Comparison of ENCODE assay signal across 1 cellular context in the genomic region with DNA sequence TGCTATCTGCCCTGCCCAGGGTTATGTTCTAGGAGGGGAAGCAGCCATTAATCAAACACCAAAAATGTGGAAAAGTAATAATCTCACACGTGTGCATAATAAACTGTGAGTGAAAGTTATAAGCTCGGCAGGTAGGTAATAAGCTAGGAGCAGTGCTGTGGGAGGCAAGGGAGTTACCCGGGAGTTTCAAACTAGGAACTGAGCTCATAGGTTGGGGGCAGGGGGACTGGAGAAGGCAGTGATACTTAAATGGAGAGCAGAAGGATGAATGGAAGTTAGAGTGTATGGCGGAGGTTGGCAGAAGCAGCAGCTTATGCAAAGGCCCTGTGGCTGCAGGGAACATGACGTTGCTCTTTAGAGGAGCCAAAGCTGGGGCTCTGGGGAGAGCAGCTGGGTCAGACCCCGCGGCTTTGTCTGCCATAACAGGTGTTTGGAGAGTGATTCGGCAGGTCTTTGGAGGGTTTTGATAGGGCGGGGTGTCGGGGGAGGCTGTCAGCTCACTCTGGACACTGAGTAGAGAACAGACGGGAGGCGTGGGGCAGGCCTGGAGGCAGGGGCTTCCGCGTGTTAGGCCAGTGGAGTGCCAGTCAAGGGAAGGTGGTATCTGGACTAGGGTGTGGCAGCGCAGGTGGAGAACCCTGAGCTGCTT.
TF ChIP-seq lines count a peak whose summit lies in the region.

No MANE protein-coding gene starts in this region.

TF ChIP-seq in WTC11, 78 proteins besides CTCF, POLR2A, EP300 and RAD21 (continued from another document):
- TF ChIP-seq, protein P1, sequence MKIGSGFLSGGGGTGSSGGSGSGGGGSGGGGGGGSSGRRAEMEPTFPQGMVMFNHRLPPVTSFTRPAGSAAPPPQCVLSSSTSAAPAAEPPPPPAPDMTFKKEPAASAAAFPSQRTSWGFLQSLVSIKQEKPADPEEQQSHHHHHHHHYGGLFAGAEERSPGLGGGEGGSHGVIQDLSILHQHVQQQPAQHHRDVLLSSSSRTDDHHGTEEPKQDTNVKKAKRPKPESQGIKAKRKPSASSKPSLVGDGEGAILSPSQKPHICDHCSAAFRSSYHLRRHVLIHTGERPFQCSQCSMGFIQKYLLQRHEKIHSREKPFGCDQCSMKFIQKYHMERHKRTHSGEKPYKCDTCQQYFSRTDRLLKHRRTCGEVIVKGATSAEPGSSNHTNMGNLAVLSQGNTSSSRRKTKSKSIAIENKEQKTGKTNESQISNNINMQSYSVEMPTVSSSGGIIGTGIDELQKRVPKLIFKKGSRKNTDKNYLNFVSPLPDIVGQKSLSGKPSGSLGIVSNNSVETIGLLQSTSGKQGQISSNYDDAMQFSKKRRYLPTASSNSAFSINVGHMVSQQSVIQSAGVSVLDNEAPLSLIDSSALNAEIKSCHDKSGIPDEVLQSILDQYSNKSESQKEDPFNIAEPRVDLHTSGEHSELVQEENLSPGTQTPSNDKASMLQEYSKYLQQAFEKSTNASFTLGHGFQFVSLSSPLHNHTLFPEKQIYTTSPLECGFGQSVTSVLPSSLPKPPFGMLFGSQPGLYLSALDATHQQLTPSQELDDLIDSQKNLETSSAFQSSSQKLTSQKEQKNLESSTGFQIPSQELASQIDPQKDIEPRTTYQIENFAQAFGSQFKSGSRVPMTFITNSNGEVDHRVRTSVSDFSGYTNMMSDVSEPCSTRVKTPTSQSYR (CRISPR knock-in tag; IDR thresholded peaks at IDR 0.05) = no peak
- TF ChIP-seq, protein P2, sequence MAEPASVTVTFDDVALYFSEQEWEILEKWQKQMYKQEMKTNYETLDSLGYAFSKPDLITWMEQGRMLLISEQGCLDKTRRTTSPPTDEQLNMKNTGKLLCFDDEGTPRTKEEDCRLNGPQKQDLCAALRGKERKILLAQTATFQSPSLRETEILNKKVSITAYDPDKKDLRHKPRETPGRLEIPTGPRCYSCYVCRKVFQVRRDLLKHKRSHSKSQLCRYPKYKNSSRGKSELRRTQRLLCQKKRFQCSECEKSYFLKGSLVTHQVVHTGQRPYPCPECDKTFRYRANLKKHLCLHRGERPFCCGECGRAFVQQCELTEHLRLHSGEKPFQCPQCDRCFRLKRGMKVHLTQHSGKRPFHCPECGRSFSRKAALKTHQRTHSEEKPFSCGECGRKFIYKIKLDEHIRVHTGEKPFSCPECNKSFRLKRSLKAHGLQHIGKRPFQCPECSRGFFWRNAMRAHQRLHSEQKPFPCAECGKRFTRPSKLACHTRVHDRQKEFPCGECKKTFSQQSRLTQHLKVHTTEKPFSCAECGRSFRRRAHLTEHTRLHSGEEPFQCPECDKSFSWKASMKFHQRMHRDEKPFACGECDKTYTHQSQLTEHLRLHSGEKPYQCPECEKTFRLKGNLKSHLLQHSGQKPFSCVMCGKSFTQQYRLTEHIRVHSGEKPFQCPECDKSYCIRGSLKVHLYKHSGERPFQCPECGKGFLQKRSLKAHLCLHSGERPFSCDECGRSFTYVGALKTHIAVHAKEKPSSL (CRISPR knock-in tag; conservative IDR thresholded peaks at IDR 0.05) = no peak
- TF ChIP-seq GTF2I (CRISPR knock-in tag; conservative IDR thresholded peaks at IDR 0.05) = peak; percentile 89
- TF ChIP-seq IRF2 (CRISPR knock-in tag; IDR thresholded peaks at IDR 0.05; ENCODE audit: borderline replicate concordance, low read depth) = no peak
- no peak for TF ChIP-seq SMAD4 (CRISPR knock-in tag; IDR thresholded peaks at IDR 0.05)
- TF ChIP-seq, protein P3, sequence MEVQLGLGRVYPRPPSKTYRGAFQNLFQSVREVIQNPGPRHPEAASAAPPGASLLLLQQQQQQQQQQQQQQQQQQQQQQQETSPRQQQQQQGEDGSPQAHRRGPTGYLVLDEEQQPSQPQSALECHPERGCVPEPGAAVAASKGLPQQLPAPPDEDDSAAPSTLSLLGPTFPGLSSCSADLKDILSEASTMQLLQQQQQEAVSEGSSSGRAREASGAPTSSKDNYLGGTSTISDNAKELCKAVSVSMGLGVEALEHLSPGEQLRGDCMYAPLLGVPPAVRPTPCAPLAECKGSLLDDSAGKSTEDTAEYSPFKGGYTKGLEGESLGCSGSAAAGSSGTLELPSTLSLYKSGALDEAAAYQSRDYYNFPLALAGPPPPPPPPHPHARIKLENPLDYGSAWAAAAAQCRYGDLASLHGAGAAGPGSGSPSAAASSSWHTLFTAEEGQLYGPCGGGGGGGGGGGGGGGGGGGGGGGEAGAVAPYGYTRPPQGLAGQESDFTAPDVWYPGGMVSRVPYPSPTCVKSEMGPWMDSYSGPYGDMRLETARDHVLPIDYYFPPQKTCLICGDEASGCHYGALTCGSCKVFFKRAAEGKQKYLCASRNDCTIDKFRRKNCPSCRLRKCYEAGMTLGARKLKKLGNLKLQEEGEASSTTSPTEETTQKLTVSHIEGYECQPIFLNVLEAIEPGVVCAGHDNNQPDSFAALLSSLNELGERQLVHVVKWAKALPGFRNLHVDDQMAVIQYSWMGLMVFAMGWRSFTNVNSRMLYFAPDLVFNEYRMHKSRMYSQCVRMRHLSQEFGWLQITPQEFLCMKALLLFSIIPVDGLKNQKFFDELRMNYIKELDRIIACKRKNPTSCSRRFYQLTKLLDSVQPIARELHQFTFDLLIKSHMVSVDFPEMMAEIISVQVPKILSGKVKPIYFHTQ (CRISPR knock-in tag; IDR thresholded peaks at IDR 0.05) = 0 out of 2 replicates have a peak, but pooled peaks have one; percentile 50
- TF ChIP-seq ETV6 (CRISPR knock-in tag; IDR thresholded peaks at IDR 0.05) = no peak
- no peak for TF ChIP-seq TCF7 (CRISPR knock-in tag; IDR thresholded peaks at IDR 0.05; ENCODE audit: low read depth)
- TF ChIP-seq, protein P4, sequence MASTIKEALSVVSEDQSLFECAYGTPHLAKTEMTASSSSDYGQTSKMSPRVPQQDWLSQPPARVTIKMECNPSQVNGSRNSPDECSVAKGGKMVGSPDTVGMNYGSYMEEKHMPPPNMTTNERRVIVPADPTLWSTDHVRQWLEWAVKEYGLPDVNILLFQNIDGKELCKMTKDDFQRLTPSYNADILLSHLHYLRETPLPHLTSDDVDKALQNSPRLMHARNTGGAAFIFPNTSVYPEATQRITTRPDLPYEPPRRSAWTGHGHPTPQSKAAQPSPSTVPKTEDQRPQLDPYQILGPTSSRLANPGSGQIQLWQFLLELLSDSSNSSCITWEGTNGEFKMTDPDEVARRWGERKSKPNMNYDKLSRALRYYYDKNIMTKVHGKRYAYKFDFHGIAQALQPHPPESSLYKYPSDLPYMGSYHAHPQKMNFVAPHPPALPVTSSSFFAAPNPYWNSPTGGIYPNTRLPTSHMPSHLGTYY (CRISPR knock-in tag; IDR thresholded peaks at IDR 0.05) = no peak
- no peak for TF ChIP-seq ZNF671 (CRISPR knock-in tag; IDR thresholded peaks at IDR 0.05)
- no peak for TF ChIP-seq NFYB (CRISPR knock-in tag; conservative IDR thresholded peaks at IDR 0.05; ENCODE audit: low read depth)
- TF ChIP-seq ZNF263 (CRISPR knock-in tag; IDR thresholded peaks at IDR 0.05; ENCODE audit: low read depth) = no peak
- TF ChIP-seq, protein P5, sequence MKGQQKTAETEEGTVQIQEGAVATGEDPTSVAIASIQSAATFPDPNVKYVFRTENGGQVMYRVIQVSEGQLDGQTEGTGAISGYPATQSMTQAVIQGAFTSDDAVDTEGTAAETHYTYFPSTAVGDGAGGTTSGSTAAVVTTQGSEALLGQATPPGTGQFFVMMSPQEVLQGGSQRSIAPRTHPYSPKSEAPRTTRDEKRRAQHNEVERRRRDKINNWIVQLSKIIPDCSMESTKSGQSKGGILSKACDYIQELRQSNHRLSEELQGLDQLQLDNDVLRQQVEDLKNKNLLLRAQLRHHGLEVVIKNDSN (CRISPR knock-in tag; IDR thresholded peaks at IDR 0.05) = no peak
- no peak for TF ChIP-seq RELA (CRISPR knock-in tag; IDR thresholded peaks at IDR 0.05; ENCODE audit: borderline replicate concordance)
- TF ChIP-seq KAT7 (CRISPR knock-in tag; IDR thresholded peaks at IDR 0.05; ENCODE audit: borderline replicate concordance) = no peak
- TF ChIP-seq EMX1 (CRISPR knock-in tag; IDR thresholded peaks at IDR 0.05) = no peak
- no peak for TF ChIP-seq FOXK1 (CRISPR knock-in tag; IDR thresholded peaks at IDR 0.05)
- no peak for TF ChIP-seq GRHL2 (CRISPR knock-in tag; IDR thresholded peaks at IDR 0.05; ENCODE audit: insufficient replicate concordance, severe bottlenecking)
- TF ChIP-seq NFATC4 (CRISPR knock-in tag; IDR thresholded peaks at IDR 0.05) = 0 out of 2 replicates have a peak, but pooled peaks have one; percentile 24
